30 cellular contexts compared by ENCODE assay signal in the genomic region with DNA sequence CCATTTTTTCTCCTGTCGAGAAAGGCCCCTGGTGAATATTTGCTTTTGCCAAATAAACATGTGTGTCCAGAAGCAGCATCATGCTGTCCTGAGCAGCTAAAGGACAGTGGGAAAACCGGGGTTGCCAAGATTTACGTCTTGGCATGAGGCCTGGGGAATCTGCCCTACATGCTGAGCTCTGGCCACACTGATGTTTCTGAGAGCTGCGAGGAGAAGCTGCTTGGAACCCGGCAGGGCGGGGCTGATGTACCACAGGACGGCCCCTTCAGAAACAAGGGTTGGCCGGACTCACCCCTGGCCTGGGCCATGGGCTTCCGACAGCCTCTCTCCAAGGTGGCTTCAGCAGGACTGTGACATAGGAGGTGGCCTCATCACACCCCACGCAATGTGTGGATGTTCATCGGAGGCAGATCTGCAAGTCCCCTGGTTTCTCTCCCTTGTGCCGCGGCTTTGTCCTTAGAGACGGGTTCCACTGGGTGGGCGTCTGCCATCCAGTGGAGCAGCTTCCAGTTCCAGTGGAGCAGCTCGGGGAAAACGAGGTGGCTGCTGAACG.
"Had no signal": no experiment of that assay in that cellular context is flagged by ENCODE, and none has a peak within 500 bp of the region (broad histone marks: within the 10 kb centered on the region; RNA-seq: fewer than 3 reads in every experiment).

No MANE protein-coding gene starts in this region.

- H3K4me2 ChIP-seq: neural progenitor cell had no signal

- H2AFZ ChIP-seq: neural progenitor cell had no signal

- H3K27me3 ChIP-seq: neural progenitor cell, ovary, transverse colon, uterus had no signal

- H3K9me3 Mint-ChIP-seq: effector memory CD8-positive, alpha-beta T cell; immature natural killer cell; natural killer cell treated with Interleukin-12 subunit alpha and Interleukin-12 subunit beta and Interleukin-15 and Interleukin-18, amount 100 ng/mL, for 72 hours; neural progenitor cell; stimulated activated naive CD8-positive, alpha-beta T cell treated with anti-CD3 and anti-CD28 coated beads, Interleukin-15, Interleukin-2, amounts not matched to agents 100 ng/mL and 50 ng/mL, for 24 hours had no signal

- H3K4me1 ChIP-seq: lower lobe of right lung, neural progenitor cell, psoas muscle, transverse colon, upper lobe of right lung, uterus had no signal

- DNase-seq: cortex of kidney; effector memory CD8-positive, alpha-beta T cell; erythroblast; esophagus squamous epithelium; foreskin melanocyte; glutamatergic neuron; heart right ventricle; hypothalamus; immature natural killer cell; islet precursor cell; kidney glomerular epithelial cell; left colon; left ventricle myocardium superior; lower lobe of right lung; mucosa of descending colon; naive B cell; nucleus accumbens; ovary; psoas muscle; stimulated activated CD4-positive, alpha-beta T cell treated with anti-CD3 and anti-CD28 coated beads, Interleukin-15, amount 100 ng/mL, for 24 hours; stimulated activated CD4-positive, alpha-beta T cell treated with anti-CD3 and anti-CD28 coated beads, Interleukin-2, amount 100 ng/mL, for 48 hours; stimulated activated naive B cell treated with anti-CD40 and anti-IgM and Interleukin-4, amounts not matched to agents 10 μg/mL and 1 μg/mL and 100 μg/mL, for 72 hours; transverse colon; upper lobe of right lung; uterus had no signal

- H3K36me3 ChIP-seq: esophagus squamous epithelium, heart right ventricle, lower lobe of right lung, neural progenitor cell, ovary, suprapubic skin, transverse colon, upper lobe of right lung, uterus had no signal

- ATAC-seq: effector memory CD8-positive, alpha-beta T cell; heart right ventricle; left ventricle myocardium superior; lower lobe of right lung; natural killer cell treated with Interleukin-12 subunit alpha and Interleukin-12 subunit beta and Interleukin-15 and Interleukin-18, amount 100 ng/mL, for 72 hours; psoas muscle; right cardiac atrium; stimulated activated naive B cell treated with anti-CD40 and anti-IgM and Interleukin-4, amounts not matched to agents 10 μg/mL and 1 μg/mL and 100 μg/mL, for 72 hours; upper lobe of right lung had no signal

- H3K4me3 Mint-ChIP-seq: effector memory CD8-positive, alpha-beta T cell; immature natural killer cell; naive B cell; natural killer cell treated with Interleukin-12 subunit alpha and Interleukin-12 subunit beta and Interleukin-15 and Interleukin-18, amount 100 ng/mL, for 72 hours; neural progenitor cell; stimulated activated naive B cell treated with anti-CD40 and anti-IgM and Interleukin-4, amounts not matched to agents 10 μg/mL and 1 μg/mL and 100 μg/mL, for 72 hours; stimulated activated naive CD8-positive, alpha-beta T cell treated with anti-CD3 and anti-CD28 coated beads, Interleukin-15, Interleukin-2, amounts not matched to agents 100 ng/mL and 50 ng/mL, for 24 hours had no signal

- H3K36me3 Mint-ChIP-seq: immature natural killer cell; naive B cell; natural killer cell treated with Interleukin-12 subunit alpha and Interleukin-12 subunit beta and Interleukin-15 and Interleukin-18, amount 100 ng/mL, for 72 hours; neural progenitor cell; stimulated activated naive B cell treated with anti-CD40 and anti-IgM and Interleukin-4, amounts not matched to agents 10 μg/mL and 1 μg/mL and 100 μg/mL, for 72 hours had no signal

- H3K27ac ChIP-seq: esophagus squamous epithelium, heart right ventricle, lower lobe of right lung, neural progenitor cell, ovary, psoas muscle, suprapubic skin, transverse colon, upper lobe of right lung, uterus had no signal

- H3K27ac Mint-ChIP-seq: effector memory CD8-positive, alpha-beta T cell; immature natural killer cell; natural killer cell treated with Interleukin-12 subunit alpha and Interleukin-12 subunit beta and Interleukin-15 and Interleukin-18, amount 100 ng/mL, for 72 hours; stimulated activated naive B cell treated with anti-CD40 and anti-IgM and Interleukin-4, amounts not matched to agents 10 μg/mL and 1 μg/mL and 100 μg/mL, for 72 hours; stimulated activated naive CD8-positive, alpha-beta T cell treated with anti-CD3 and anti-CD28 coated beads, Interleukin-15, Interleukin-2, amounts not matched to agents 100 ng/mL and 50 ng/mL, for 24 hours had no signal

- H3K4me3 ChIP-seq: esophagus squamous epithelium, heart right ventricle, lower lobe of right lung, mucosa of descending colon, neural progenitor cell, ovary, psoas muscle, suprapubic skin, transverse colon, upper lobe of right lung, uterus had no signal

- H3K9me3 ChIP-seq: esophagus squamous epithelium, heart right ventricle, lower lobe of right lung, mucosa of descending colon, ovary, psoas muscle, suprapubic skin, transverse colon, upper lobe of right lung, uterus had no signal

- H3K9ac ChIP-seq: neural progenitor cell had no signal

- H3K4me1 Mint-ChIP-seq: naive B cell; stimulated activated naive B cell treated with anti-CD40 and anti-IgM and Interleukin-4, amounts not matched to agents 10 μg/mL and 1 μg/mL and 100 μg/mL, for 72 hours had no signal
